In the genomic region with DNA sequence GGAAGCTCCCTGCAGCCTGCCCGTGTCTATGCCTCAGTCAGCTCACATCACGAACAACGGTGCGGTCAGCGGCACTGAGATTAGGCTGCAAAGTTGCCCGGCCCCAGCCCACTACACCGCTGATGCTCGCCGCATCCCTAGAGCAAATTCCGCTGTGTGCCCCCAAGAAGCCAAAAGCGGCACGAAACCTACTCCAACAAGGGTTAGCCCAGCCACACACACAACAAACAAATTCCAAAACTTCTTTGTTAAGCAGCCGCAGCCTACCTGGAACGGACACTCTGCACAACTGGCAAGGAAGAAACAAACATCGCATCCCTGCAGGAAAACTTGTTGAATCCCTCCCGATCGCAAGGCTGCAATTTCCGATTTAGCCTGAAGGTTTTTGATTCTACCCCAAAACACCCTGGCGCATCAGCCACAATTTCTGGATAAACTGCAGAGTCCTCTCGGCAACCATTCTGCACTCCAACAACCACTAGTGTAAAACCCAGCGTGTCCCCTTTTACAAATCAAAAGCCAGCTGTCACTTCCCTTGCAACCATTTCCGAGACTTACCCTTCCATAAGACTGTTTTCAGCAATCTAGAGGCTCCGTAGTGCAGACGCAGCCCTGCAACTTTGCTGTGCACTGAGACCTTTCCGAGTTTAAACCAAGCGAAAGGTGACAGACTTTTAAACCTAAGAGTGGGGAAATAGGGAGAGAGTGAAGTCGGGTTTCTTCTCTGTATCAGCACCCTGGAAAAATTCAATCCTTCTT, we compare ENCODE assay signal across 13 cellular contexts. TPM values are rescaled to one million over a fixed set of nuclear protein-coding genes. Genes with fewer than 3 reads are reported as not detected.
A peak's percentile ranks its signal among the peaks of the same experiment; 100 is the strongest.
DNase-seq lines count a peak whose midpoint lies in the region; ATAC-seq and TF ChIP-seq lines count a peak whose summit lies in the region.
"Had no signal": no experiment of that assay in that cellular context is flagged by ENCODE, and none has a peak within 500 bp of the region (broad histone marks: within the 10 kb centered on the region; RNA-seq: fewer than 3 reads in every experiment).

No MANE protein-coding gene starts in this region.

- H3K27ac ChIP-seq in GM23338 (ENCODE audit: low read depth) (no peak overlapping the region), hepatocyte (no peak overlapping the region), vagina (no peak overlapping the region)
- H3K27ac ChIP-seq: epithelial cell of prostate, tibial nerve had no signal

- intact Hi-C loops in vagina (cut with DNase I) = no loop called here

- DNase-seq in GM23338 (ENCODE audit: low spot score) = peak; percentile 75
- peak; percentile 51 for DNase-seq in SHP77 treated with DMSO at 0.1 percent for 48 hours (lab: John Stamatoyannopoulos, UW)
- no peak for DNase-seq in hepatocyte (ENCODE audit: low spot score)
- DNase-seq in pons (ENCODE audit: low spot score) = peak; percentile 5
- DNase-seq in GM10266 (ENCODE audit: extremely low spot score) = no peak
- DNase-seq in GOT3 (lab: John Stamatoyannopoulos, UW) = no peak
- DNase-seq in vagina (ENCODE audit: extremely low spot score in 2 of 2) = no peak
- DNase-seq: activated naive CD8-positive, alpha-beta T cell treated with anti-CD3 and anti-CD28 coated beads for 36 hours; MM.1S; stimulated activated CD4-positive, alpha-beta T cell treated with anti-CD3 and anti-CD28 coated beads, Interleukin-4, amount 100 ng/mL, for 1 hour had no signal

- H3F3A ChIP-seq in GM23338 (replicated peaks; ENCODE audit: low read depth) = 0 out of 2 replicates have a peak, but pooled peaks cover 7% of the 10 kb centered on the region

- TF ChIP-seq POLR2A in vagina (IDR thresholded peaks at IDR 0.05) = no peak

- ATAC-seq in GM23338 (peak; percentile 74), GM18909 (IDR thresholded peaks at IDR 0.05; ENCODE audit: poor library complexity, unreplicated experiment) (no peak)

- peak in 1 of 2 experiments; percentile 34; a peak in 1 of 4 replicates for TF ChIP-seq CTCF in GM23338 (conservative IDR thresholded peaks at IDR 0.05; ENCODE audit: low read depth in 2 of 2)
- peak; percentile 25 for TF ChIP-seq CTCF in hepatocyte (IDR thresholded peaks at IDR 0.05; ENCODE audit: poor library complexity)
- TF ChIP-seq CTCF in GM10266 (IDR thresholded peaks at IDR 0.05; ENCODE audit: control insufficient read depth, insufficient read depth, low read depth, missing control alignments) = no peak
- no peak for TF ChIP-seq CTCF in vagina (IDR thresholded peaks at IDR 0.05)

- H3K79me2 ChIP-seq in GM23338 (replicated peaks; ENCODE audit: insufficient read depth) (no peaks in the 10 kb centered on the region), hepatocyte (no peaks in the 10 kb centered on the region)

- H3K27me3 ChIP-seq in GM23338 (ENCODE audit: insufficient read depth) (peaks cover 47% of the 10 kb centered on the region), hepatocyte (peaks cover 66% of the 10 kb centered on the region), vagina (no peaks in the 10 kb centered on the region)

- peaks cover 24% of the 10 kb centered on the region for H3K4me1 ChIP-seq in GM23338 (ENCODE audit: insufficient read depth)
- no peaks in the 10 kb centered on the region for H3K4me1 ChIP-seq in hepatocyte (ENCODE audit: insufficient read depth)
- H3K4me1 ChIP-seq in vagina = peaks cover 8% of the 10 kb centered on the region

- H3K27ac Mint-ChIP-seq in GM23338 = no peak overlapping the region
- H3K27ac Mint-ChIP-seq: activated naive CD8-positive, alpha-beta T cell treated with anti-CD3 and anti-CD28 coated beads for 36 hours had no signal

- 2% methylated on average over 27 of the region's 27 CpGs for WGBS in hepatocyte (ENCODE audit: low lambda C conversion rate, missing lambda C conversion rate)

- H3K4me3 ChIP-seq in GM23338 (peak overlapping the region; percentile 57), hepatocyte (peak overlapping the region; percentile 33), vagina (peak overlapping the region in 1 of 2 donors; percentile 1)

- no peaks in the 10 kb centered on the region for H3K9me2 ChIP-seq in GM23338 (ENCODE audit: insufficient read depth)
- H3K9me2 ChIP-seq in hepatocyte (replicated peaks; ENCODE audit: insufficient read depth) = no peaks in the 10 kb centered on the region

- H3K9me3 ChIP-seq in hepatocyte (ENCODE audit: low read depth) (no peaks in the 10 kb centered on the region), vagina (no peaks in the 10 kb centered on the region)
- H3K9me3 ChIP-seq: tibial nerve had no signal

- peak overlapping the region; percentile 79 for H3K4me2 ChIP-seq in GM23338
- H3K4me2 ChIP-seq in hepatocyte = peak overlapping the region; percentile 84

- peaks cover 13% of the 10 kb centered on the region for H3K4me1 Mint-ChIP-seq in GM23338
- H3K4me1 Mint-ChIP-seq: activated naive CD8-positive, alpha-beta T cell treated with anti-CD3 and anti-CD28 coated beads for 36 hours had no signal

- H3K27me3 Mint-ChIP-seq in GM23338 (ENCODE audit: insufficient read depth, low read depth, poor library complexity) = no peaks in the 10 kb centered on the region

- H2AFZ ChIP-seq in GM23338 (peak overlapping the region; percentile 97), hepatocyte (peak overlapping the region; percentile 44)

- H4K20me1 ChIP-seq in GM23338 (replicated peaks; ENCODE audit: insufficient read depth) = no peaks in the 10 kb centered on the region
- H4K20me1 ChIP-seq in hepatocyte (ENCODE audit: insufficient read depth, poor library complexity, severe bottlenecking) = no peaks in the 10 kb centered on the region

- H3K9me3 Mint-ChIP-seq in GM23338 = no peaks in the 10 kb centered on the region

- H3K36me3 ChIP-seq in GM23338 (ENCODE audit: insufficient read depth) = no peaks in the 10 kb centered on the region
- H3K36me3 ChIP-seq in hepatocyte (replicated peaks; ENCODE audit: insufficient read depth, low read depth) = no peaks in the 10 kb centered on the region
- H3K36me3 ChIP-seq in vagina = no peaks in the 10 kb centered on the region
- H3K36me3 ChIP-seq: tibial nerve had no signal

- H3K4me3 Mint-ChIP-seq in GM23338 = no peak overlapping the region
- H3K4me3 Mint-ChIP-seq: activated naive CD8-positive, alpha-beta T cell treated with anti-CD3 and anti-CD28 coated beads for 36 hours had no signal

- no peaks in the 10 kb centered on the region for H3K36me3 Mint-ChIP-seq in GM23338 (ENCODE audit: low read depth)
- H3K36me3 Mint-ChIP-seq: activated naive CD8-positive, alpha-beta T cell treated with anti-CD3 and anti-CD28 coated beads for 36 hours had no signal

TF ChIP-seq in GM23338, 12 proteins besides CTCF, POLR2A, EP300 and RAD21:
- no peak for TF ChIP-seq CREB1 (CRISPR knock-in tag; IDR thresholded peaks at IDR 0.05; ENCODE audit: low read depth)
- TF ChIP-seq EZH2 (IDR thresholded peaks at IDR 0.05; ENCODE audit: low read depth, unreplicated experiment) = peak; percentile 44

RNA-seq across cellular contexts. Expression of a gene that starts 0.4 kb away (rescaled TPM):
- total RNA-seq in GM23338 (2014; rRNA removed; shearing (Covaris generic)) = 63.8 and 78.3 TPM in 2 replicates
- polyA plus RNA-seq in GM23338 (2016; fragmentation: Nextera tagmentation; extraction: Ambion mirVana) (17.3 and 19.2 TPM in 2 replicates), hepatocyte (13.3 and 13.6 TPM in 2 replicates)
- total RNA-seq in hepatocyte (44.3 and 50.1 TPM in 2 replicates), vagina (66.5 TPM)

Comparison
In these comparisons a context has a peak if more than half of its experiments do, and no peak if none do; other contexts are left out.
1. DNase-seq: peak in GM23338 (single experiment), SHP77 treated with DMSO at 0.1 percent for 48 hours (single experiment) and pons (single experiment); none in hepatocyte (single experiment), GM10266 (single experiment), GOT3 (single experiment) and vagina (0 of 2).